In genomic region chr15:68018797-68019196, GRCh38 we compare ENCODE assay signal across 25 cellular contexts. TPM values are rescaled to one million over a fixed set of nuclear protein-coding genes. Genes with fewer than 3 reads are reported as not detected.
DNase-seq lines count a peak whose midpoint lies in the region; ATAC-seq, FAIRE-seq and TF ChIP-seq lines count a peak whose summit lies in the region.
"Had no signal": no experiment of that assay in that cellular context is flagged by ENCODE, and none has a peak within 500 bp of the region (broad histone marks: within the 10 kb centered on the region; RNA-seq: fewer than 3 reads in every experiment).

No MANE protein-coding gene starts in this region.

- H3K36me3 Mint-ChIP-seq in stimulated activated naive CD8-positive, alpha-beta T cell treated with anti-CD3 and anti-CD28 coated beads, Interleukin-15, Interleukin-2, amounts not matched to agents 100 ng/mL and 50 ng/mL, for 24 hours (ENCODE audit: low read depth) = no peaks in the 10 kb centered on the region
- no peaks in the 10 kb centered on the region for H3K36me3 Mint-ChIP-seq in WTC11
- no peaks in the 10 kb centered on the region for H3K36me3 Mint-ChIP-seq in mesothelial cell of epicardium
- no peaks in the 10 kb centered on the region for H3K36me3 Mint-ChIP-seq in activated naive CD8-positive, alpha-beta T cell treated with anti-CD3 and anti-CD28 coated beads, Interleukin-2, amount 50 U/mL, for 24 hours (ENCODE audit: low read depth)
- H3K36me3 Mint-ChIP-seq: CD14-positive monocyte; CD8-positive, alpha-beta memory T cell had no signal

- ATAC-seq in stimulated activated naive CD8-positive, alpha-beta T cell treated with anti-CD3 and anti-CD28 coated beads, Interleukin-15, amount 100 ng/mL, for 72 hours = no peak
- ATAC-seq in WTC11 = no peak
- no peak for ATAC-seq in activated naive CD8-positive, alpha-beta T cell treated with anti-CD3 and anti-CD28 coated beads, Interleukin-2, amount 50 U/mL, for 24 hours
- ATAC-seq: A549 had no signal

- H3K9me3 Mint-ChIP-seq in stimulated activated naive CD8-positive, alpha-beta T cell treated with anti-CD3 and anti-CD28 coated beads, Interleukin-15, Interleukin-2, amounts not matched to agents 100 ng/mL and 50 ng/mL, for 24 hours = no peaks in the 10 kb centered on the region
- H3K9me3 Mint-ChIP-seq in stimulated activated naive CD8-positive, alpha-beta T cell treated with anti-CD3 and anti-CD28 coated beads, Interleukin-15, amount 100 ng/mL, for 72 hours = no peaks in the 10 kb centered on the region
- H3K9me3 Mint-ChIP-seq in WTC11 = no peaks in the 10 kb centered on the region
- H3K9me3 Mint-ChIP-seq in mesothelial cell of epicardium = peaks cover 4% of the 10 kb centered on the region
- H3K9me3 Mint-ChIP-seq in activated naive CD8-positive, alpha-beta T cell treated with anti-CD3 and anti-CD28 coated beads, Interleukin-2, amount 50 U/mL, for 24 hours = no peaks in the 10 kb centered on the region
- H3K9me3 Mint-ChIP-seq: CD4-positive, alpha-beta T cell had no signal

- peak; percentile 77 for FAIRE-seq in urothelium cell line (lab: Jason Lieb, UNC)
- FAIRE-seq: A549, G401.6, GM12878, GM19239, H1 had no signal

- no peaks in the 10 kb centered on the region for H3K4me1 Mint-ChIP-seq in stimulated activated naive CD8-positive, alpha-beta T cell treated with anti-CD3 and anti-CD28 coated beads, Interleukin-15, Interleukin-2, amounts not matched to agents 100 ng/mL and 50 ng/mL, for 24 hours (ENCODE audit: low read depth)
- H3K4me1 Mint-ChIP-seq in stimulated activated naive CD8-positive, alpha-beta T cell treated with anti-CD3 and anti-CD28 coated beads, Interleukin-15, amount 100 ng/mL, for 72 hours = peaks cover 10% of the 10 kb centered on the region
- H3K4me1 Mint-ChIP-seq in WTC11 = 0 out of 2 replicates have a peak, but pooled peaks cover 3% of the 10 kb centered on the region
- peaks cover 26% of the 10 kb centered on the region for H3K4me1 Mint-ChIP-seq in mesothelial cell of epicardium
- H3K4me1 Mint-ChIP-seq in activated naive CD8-positive, alpha-beta T cell treated with anti-CD3 and anti-CD28 coated beads, Interleukin-2, amount 50 U/mL, for 24 hours = peaks cover 1% of the 10 kb centered on the region
- H3K4me1 Mint-ChIP-seq: CD8-positive, alpha-beta memory T cell had no signal

- peak overlapping the region; percentile 41 for H3K27ac Mint-ChIP-seq in stimulated activated naive CD8-positive, alpha-beta T cell treated with anti-CD3 and anti-CD28 coated beads, Interleukin-15, Interleukin-2, amounts not matched to agents 100 ng/mL and 50 ng/mL, for 24 hours
- no peak overlapping the region for H3K27ac Mint-ChIP-seq in stimulated activated naive CD8-positive, alpha-beta T cell treated with anti-CD3 and anti-CD28 coated beads, Interleukin-15, amount 100 ng/mL, for 72 hours
- H3K27ac Mint-ChIP-seq in WTC11 (no peak overlapping the region), mesothelial cell of epicardium (peak overlapping the region; percentile 70)
- no peak overlapping the region for H3K27ac Mint-ChIP-seq in activated naive CD8-positive, alpha-beta T cell treated with anti-CD3 and anti-CD28 coated beads, Interleukin-2, amount 50 U/mL, for 24 hours
- H3K27ac Mint-ChIP-seq: CD4-positive, alpha-beta T cell; CD8-positive, alpha-beta memory T cell had no signal

- CTCF ChIA-PET in WTC11 (lab: Charles Lee) = no interaction called here

- POLR2A ChIA-PET in WTC11 (lab: Charles Lee) = no interaction called here

- H3K4me3 Mint-ChIP-seq in stimulated activated naive CD8-positive, alpha-beta T cell treated with anti-CD3 and anti-CD28 coated beads, Interleukin-15, Interleukin-2, amounts not matched to agents 100 ng/mL and 50 ng/mL, for 24 hours = no peak overlapping the region
- no peak overlapping the region for H3K4me3 Mint-ChIP-seq in stimulated activated naive CD8-positive, alpha-beta T cell treated with anti-CD3 and anti-CD28 coated beads, Interleukin-15, amount 100 ng/mL, for 72 hours
- H3K4me3 Mint-ChIP-seq in WTC11 = no peak overlapping the region
- no peak overlapping the region for H3K4me3 Mint-ChIP-seq in mesothelial cell of epicardium
- no peak overlapping the region for H3K4me3 Mint-ChIP-seq in activated naive CD8-positive, alpha-beta T cell treated with anti-CD3 and anti-CD28 coated beads, Interleukin-2, amount 50 U/mL, for 24 hours
- H3K4me3 Mint-ChIP-seq: CD14-positive monocyte; CD4-positive, alpha-beta T cell; CD8-positive, alpha-beta memory T cell had no signal

- H3K27me3 Mint-ChIP-seq in stimulated activated naive CD8-positive, alpha-beta T cell treated with anti-CD3 and anti-CD28 coated beads, Interleukin-15, Interleukin-2, amounts not matched to agents 100 ng/mL and 50 ng/mL, for 24 hours = no peaks in the 10 kb centered on the region
- peaks cover 8% of the 10 kb centered on the region for H3K27me3 Mint-ChIP-seq in stimulated activated naive CD8-positive, alpha-beta T cell treated with anti-CD3 and anti-CD28 coated beads, Interleukin-15, amount 100 ng/mL, for 72 hours
- H3K27me3 Mint-ChIP-seq in WTC11 (ENCODE audit: low read depth) = no peaks in the 10 kb centered on the region; the same call in 1 of the 2 replicates
- H3K27me3 Mint-ChIP-seq in mesothelial cell of epicardium (ENCODE audit: low read depth) = no peaks in the 10 kb centered on the region
- no peaks in the 10 kb centered on the region for H3K27me3 Mint-ChIP-seq in activated naive CD8-positive, alpha-beta T cell treated with anti-CD3 and anti-CD28 coated beads, Interleukin-2, amount 50 U/mL, for 24 hours
- H3K27me3 Mint-ChIP-seq: CD4-positive, alpha-beta T cell had no signal

- TF ChIP-seq CTCF in WTC11 (IDR thresholded peaks at IDR 0.05) (no peak), mesothelial cell of epicardium (IDR thresholded peaks at IDR 0.05; ENCODE audit: unreplicated experiment) (no peak)

- no peak for DNase-seq in stimulated activated naive CD8-positive, alpha-beta T cell treated with anti-CD3 and anti-CD28 coated beads, Interleukin-15, amount 100 ng/mL, for 72 hours
- DNase-seq in WTC11 (ENCODE audit: low spot score) (no peak), mesothelial cell of epicardium (ENCODE audit: low spot score in 2 of 2, unreplicated experiment in 2 of 2) (no peak), urothelium cell line (ENCODE audit: low spot score) (no peak), SW 1271 (lab: John Stamatoyannopoulos, UW) (no peak), SIG-M5 (lab: John Stamatoyannopoulos, UW) (no peak)
- DNase-seq in activated naive CD8-positive, alpha-beta T cell treated with anti-CD3 and anti-CD28 coated beads, Interleukin-2, amount 50 U/mL, for 24 hours = no peak
- DNase-seq: 8988T; ACHN; AML-193; BE2C; Calu3; CD4-positive, alpha-beta T cell; CD8-positive, alpha-beta memory T cell; DMS153; DND-41; H7; HCEC 1CT had no signal

TF ChIP-seq in WTC11, 78 proteins besides CTCF, POLR2A, EP300 and RAD21:
- peak; percentile 70; the same call in 1 of the 2 replicates for TF ChIP-seq ZNF512 (CRISPR knock-in tag; IDR thresholded peaks at IDR 0.05; ENCODE audit: borderline replicate concordance)
- TF ChIP-seq, protein P1, sequence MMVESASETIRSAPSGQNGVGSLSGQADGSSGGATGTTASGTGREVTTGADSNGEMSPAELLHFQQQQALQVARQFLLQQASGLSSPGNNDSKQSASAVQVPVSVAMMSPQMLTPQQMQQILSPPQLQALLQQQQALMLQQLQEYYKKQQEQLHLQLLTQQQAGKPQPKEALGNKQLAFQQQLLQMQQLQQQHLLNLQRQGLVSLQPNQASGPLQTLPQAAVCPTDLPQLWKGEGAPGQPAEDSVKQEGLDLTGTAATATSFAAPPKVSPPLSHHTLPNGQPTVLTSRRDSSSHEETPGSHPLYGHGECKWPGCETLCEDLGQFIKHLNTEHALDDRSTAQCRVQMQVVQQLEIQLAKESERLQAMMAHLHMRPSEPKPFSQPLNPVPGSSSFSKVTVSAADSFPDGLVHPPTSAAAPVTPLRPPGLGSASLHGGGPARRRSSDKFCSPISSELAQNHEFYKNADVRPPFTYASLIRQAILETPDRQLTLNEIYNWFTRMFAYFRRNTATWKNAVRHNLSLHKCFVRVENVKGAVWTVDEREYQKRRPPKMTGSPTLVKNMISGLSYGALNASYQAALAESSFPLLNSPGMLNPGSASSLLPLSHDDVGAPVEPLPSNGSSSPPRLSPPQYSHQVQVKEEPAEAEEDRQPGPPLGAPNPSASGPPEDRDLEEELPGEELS (CRISPR knock-in tag; IDR thresholded peaks at IDR 0.05) = no peak
TF ChIP-seq in WTC11: peak in this region for 1.

RNA-seq across cellular contexts. Expression of gene PIAS1, which starts 35.3 kb away (rescaled TPM):
- total RNA-seq in WTC11 (2021) (29.7 to 33.2 TPM (median 31.2 TPM) in 3 replicates), mesothelial cell of epicardium (68.2 to 71.1 TPM (median 69.2 TPM) in 3 replicates)

Comparison
In these comparisons a context has a peak if more than half of its experiments do, and no peak if none do; other contexts are left out.
1. H3K27ac Mint-ChIP-seq: peak in stimulated activated naive CD8-positive, alpha-beta T cell treated with anti-CD3 and anti-CD28 coated beads, Interleukin-15, Interleukin-2, amounts not matched to agents 100 ng/mL and 50 ng/mL, for 24 hours (single experiment) and mesothelial cell of epicardium (single experiment); none in stimulated activated naive CD8-positive, alpha-beta T cell treated with anti-CD3 and anti-CD28 coated beads, Interleukin-15, amount 100 ng/mL, for 72 hours (0 of 2), WTC11 (single experiment) and activated naive CD8-positive, alpha-beta T cell treated with anti-CD3 and anti-CD28 coated beads, Interleukin-2, amount 50 U/mL, for 24 hours (single experiment).